24 cellular contexts compared by ENCODE assay signal in genomic region chr22:38716827-38717226, GRCh38. TPM values are rescaled to one million over a fixed set of nuclear protein-coding genes. Genes with fewer than 3 reads are reported as not detected.
DNase-seq lines count a peak whose midpoint lies in the region; ATAC-seq, FAIRE-seq and TF ChIP-seq lines count a peak whose summit lies in the region.
"Had no signal": no experiment of that assay in that cellular context is flagged by ENCODE, and none has a peak within 500 bp of the region (broad histone marks: within the 10 kb centered on the region; RNA-seq: fewer than 3 reads in every experiment).

No MANE protein-coding gene starts in this region.

- TF ChIP-seq POLR2A in GM12891 (IDR thresholded peaks at IDR 0.05; ENCODE audit: low read depth, low read length) (no peak), K562 (conservative IDR thresholded peaks at IDR 0.05) (no peak)

- TF ChIP-seq CTCF in HEK293 (tag by site-specific recombination; IDR thresholded peaks at IDR 0.05), result no peak
- TF ChIP-seq CTCF in K562 (IDR thresholded peaks at IDR 0.05 in 2 of 3, conservative IDR thresholded peaks at IDR 0.05 in 1 of 3; ENCODE audit: insufficient read depth in 2 of 3, low read depth in 1 of 3, low read length in 3 of 3), result no peak
- no peak for TF ChIP-seq CTCF in nephron (IDR thresholded peaks at IDR 0.05; ENCODE audit: unreplicated experiment in 3 of 3)

- H3K36me3 ChIP-seq in HEK293 (ENCODE audit: control insufficient read depth in 2 of 2, insufficient read depth in 1 of 2, low read length in 2 of 2), result peaks cover 20 to 72% of the 10 kb centered on the region in 2 experiments
- H3K36me3 ChIP-seq in K562 (ENCODE audit: control insufficient read depth, insufficient read depth, low read length), result peaks cover 61% of the 10 kb centered on the region; the same call in 2 of the 3 replicates

- H3K9me3 Mint-ChIP-seq in nephron, result no peaks in the 10 kb centered on the region

- H3K4me3 ChIP-seq in HEK293 (ENCODE audit: low read depth, low read length) (no peak overlapping the region), K562 (no peak overlapping the region)
- H3K4me3 ChIP-seq: left lung, smooth muscle cell had no signal

- H3K4me3 Mint-ChIP-seq in nephron, result peak overlapping the region in 2 of 3 experiments; percentile 23 to 25

- no peak for TF ChIP-seq EP300 in K562 (IDR thresholded peaks at IDR 0.05; ENCODE audit: low read length)

- BruUV-seq in K562 (replicated peaks; lab: Mats Ljungman, UMichigan), result no TSS peak

- H4K20me1 ChIP-seq in K562 (replicated peaks; ENCODE audit: control insufficient read depth, insufficient read depth, low read length), result peaks cover 47% of the 10 kb centered on the region

- TF ChIP-seq RAD21 in K562 (CRISPR knock-in tag; conservative IDR thresholded peaks at IDR 0.05 in 1 of 2, IDR thresholded peaks at IDR 0.05 in 1 of 2), result no peak

- no peak overlapping the region for H3K4me2 ChIP-seq in K562 (ENCODE audit: insufficient read depth, low read length)
- H3K4me2 ChIP-seq: smooth muscle cell had no signal

- H3K27ac ChIP-seq in HEK293 (ENCODE audit: extremely low read depth, low read depth, low read length), result peak overlapping the region; percentile 34; the same call in 1 of the 2 replicates
- H3K27ac ChIP-seq in K562 (ENCODE audit: extremely low read depth, low read depth, low read length), result no peak overlapping the region; the same call in 2 of the 3 replicates
- H3K27ac ChIP-seq: left lung had no signal

- peaks cover 64% of the 10 kb centered on the region for H3K4me1 Mint-ChIP-seq in nephron

- in situ Hi-C loops in K562 (cut with MboI), result no loop called here

- H3K9me1 ChIP-seq in K562 (ENCODE audit: control insufficient read depth, insufficient read depth, low read length), result peaks cover 3% of the 10 kb centered on the region

- H3K4me1 ChIP-seq in HEK293 (ENCODE audit: control insufficient read depth, insufficient read depth, low read length), result peaks cover 12% of the 10 kb centered on the region
- H3K4me1 ChIP-seq in K562 (replicated peaks in 1 of 2; ENCODE audit: control insufficient read depth in 2 of 2, insufficient read depth in 2 of 2, low read length in 2 of 2), result peaks cover 35 to 46% of the 10 kb centered on the region in 2 experiments; a peak in 4 of 5 replicates

- DNase-seq in GM12891 (ENCODE audit: insufficient read length, low spot score), result no peak
- peak in 1 of 4 experiments; percentile 44 for DNase-seq in K562 (ENCODE audit: extremely low read depth in 1 of 4, low spot score in 3 of 4)
- no peak for DNase-seq in activated CD8-positive, alpha-beta memory T cell treated with anti-CD3 and anti-CD28 coated beads, Interleukin-2, amount 50 U/mL, for 48 hours
- DNase-seq in stimulated activated CD4-positive, alpha-beta T cell treated with anti-CD3 and anti-CD28 coated beads, Interleukin-4, amount 100 ng/mL, for 1 hour, result no peak
- no peak for DNase-seq in activated CD8-positive, alpha-beta memory T cell treated with anti-CD3 and anti-CD28 coated beads, Interleukin-2, amount 50 U/mL, for 4 hours
- no peak for DNase-seq in NCI-H1048 (lab: John Stamatoyannopoulos, UW)
- DNase-seq: activated CD4-positive, alpha-beta T cell treated with anti-CD3 and anti-CD28 coated beads for 4 hours; caudate nucleus; foreskin fibroblast; GF-D8; KG1; NCI-H1092; NCI-H2029; NCI-H226; NCI-H774; occipital lobe; retina; stimulated activated CD4-positive, alpha-beta T cell treated with anti-CD3 and anti-CD28 coated beads, Interleukin-4, amount 100 ng/mL, for 4 hours; trophoblast cell had no signal

- H3K27me3 Mint-ChIP-seq in nephron (ENCODE audit: low read depth), result no peaks in the 10 kb centered on the region

- CTCF ChIA-PET in HEK293 (lab: Yijun Ruan, JAX) (interaction anchor here (0.9 to 3.2 kb wide), 5 partner anchors 8 to 51 kb away, joined by 3 to 13 read pairs (median 6); partner anchors contain the start of gene TOMM22), K562 (lab: Yijun Ruan, JAX; ENCODE audit: low intra/inter-chr PET ratio) (no interaction called here)

- no peak overlapping the region for H2AFZ ChIP-seq in K562 (ENCODE audit: low read depth, low read length)

- peak overlapping the region; percentile 71 to 85 (median 83) for H3K27ac Mint-ChIP-seq in nephron

- POLR2A ChIA-PET in HEK293 (lab: Yijun Ruan, JAX), result interaction anchor here (0.8 to 2.7 kb wide), 3 partner anchors 9 to 11 kb away, joined by 3 to 17 read pairs (median 12); partner anchors contain the start of gene GTPBP1
- POLR2A ChIA-PET in K562 (lab: Yijun Ruan, JAX), result interaction anchor here (1.0 to 1.3 kb wide), 3 partner anchors 8 to 11 kb away, joined by 3 to 9 read pairs (median 7); partner anchors contain the start of gene GTPBP1

- peak overlapping the region in 1 of 2 experiments; percentile 74; a peak in 2 of 4 replicates for H3K9ac ChIP-seq in K562 (ENCODE audit: insufficient read depth in 1 of 2, low read depth in 2 of 2, low read length in 2 of 2)

- H3K9me3 ChIP-seq in HEK293 (ENCODE audit: control insufficient read depth, insufficient read depth, low read depth, low read length), result no peaks in the 10 kb centered on the region
- H3K9me3 ChIP-seq in K562 (replicated peaks; ENCODE audit: control insufficient read depth, insufficient read depth, low read depth, low read length), result no peaks in the 10 kb centered on the region
- H3K9me3 ChIP-seq: left lung had no signal

- ATAC-seq in K562, result peak; percentile 49
- ATAC-seq: left lung had no signal

- no peaks in the 10 kb centered on the region for H3K27me3 ChIP-seq in K562 (ENCODE audit: control insufficient read depth in 2 of 2, insufficient read depth in 2 of 2, low read length in 2 of 2)
- H3K27me3 ChIP-seq: left lung had no signal

- 66% methylated on average over 7 of the region's 9 CpGs for WGBS in K562 (ENCODE audit: insufficient coverage, low coverage, missing lambda C conversion rate)

- FAIRE-seq in GM12891 (lab: Jason Lieb, UNC), result peak; percentile 50
- no peak for FAIRE-seq in K562 (lab: Jason Lieb, UNC)
- FAIRE-seq: TTC549 had no signal

- H3K36me3 Mint-ChIP-seq in nephron (ENCODE audit: low read depth), result peaks cover 32% of the 10 kb centered on the region

- intact Hi-C loops in K562 (cut with micrococcal nuclease), result no loop called here

- H3K79me2 ChIP-seq in K562 (ENCODE audit: control insufficient read depth, insufficient read depth, low read length), result peaks cover 48% of the 10 kb centered on the region

RNA-seq across cellular contexts. Expression of gene GTPBP1, which starts 11.1 kb away (rescaled TPM):
- polyA plus RNA-seq in GM12891 (2012; ENCODE audit: low read depth, missing spikeins), result 26.0 TPM
- total RNA-seq in K562 (2011; cell fraction: chromatin; rRNA removed; ENCODE audit: low replicate concordance), result 178 and 289 TPM in 2 replicates
- 122 and 125 TPM in 2 replicates for total RNA-seq in K562 (2011; cell fraction: nucleolus; rRNA removed)
- 108 and 125 TPM in 2 replicates for total RNA-seq in K562 (2011; cell fraction: nucleoplasm; rRNA removed)
- 24.4 and 25.0 TPM in 2 replicates for total RNA-seq in K562 (2014; rRNA removed)
- total RNA-seq in K562 (2014; rRNA removed; fragmentation: Illumina TruSeq; extraction: Trizol), result 14.5 and 17.5 TPM in 2 replicates
- total RNA-seq in K562 (2015; rRNA removed; fragmentation: Illumina TruSeq; extraction: Trizol), result 15.9 and 16.0 TPM in 2 replicates
- total RNA-seq in K562 (2021), result 43.0 and 53.2 TPM in 2 replicates
- polyA plus RNA-seq in K562 (2011; rRNA removed), result 23.3 and 38.4 TPM in 2 replicates
- polyA plus RNA-seq in K562 (2011; cell fraction: cytosol; rRNA removed), result 17.9 and 20.7 TPM in 2 replicates
- 79.8 and 120 TPM in 2 replicates for polyA plus RNA-seq in K562 (2011; cell fraction: nucleus; rRNA removed)
- polyA plus RNA-seq in K562 (2012), result 22.5 and 29.8 TPM in 2 replicates
- polyA plus RNA-seq in K562 (2014; fragmentation: Illumina TruSeq; extraction: Trizol), result 30.6 and 38.6 TPM in 2 replicates
- polyA plus RNA-seq in K562 (2014; fragmentation: Nextera tagmentation; extraction: Ambion mirVana), result under 1 TPM; 0.83 to 0.95 TPM
- 30.9 and 32.6 TPM in 2 replicates for polyA plus RNA-seq in K562 (2014; rRNA removed)
- 57.9 and 59.7 TPM in 2 replicates for polyA minus RNA-seq in K562 (2011; rRNA and poly(A)+ RNA removed)
- 24.3 and 38.6 TPM in 2 replicates for polyA minus RNA-seq in K562 (2011; cell fraction: cytosol; rRNA and poly(A)+ RNA removed)
- polyA minus RNA-seq in K562 (2011; cell fraction: nucleus; rRNA and poly(A)+ RNA removed), result 57.2 and 62.2 TPM in 2 replicates

RNA-seq across cellular contexts. Expression of gene JOSD1, which starts 16.1 kb away (rescaled TPM):
- polyA plus RNA-seq in GM12891 (2012; ENCODE audit: low read depth, missing spikeins), result 30.2 TPM
- total RNA-seq in K562 (2011; cell fraction: chromatin; rRNA removed; ENCODE audit: low replicate concordance), result 36.0 and 46.4 TPM in 2 replicates
- 31.5 and 32.4 TPM in 2 replicates for total RNA-seq in K562 (2011; cell fraction: nucleolus; rRNA removed)
- total RNA-seq in K562 (2011; cell fraction: nucleoplasm; rRNA removed), result 31.9 and 36.6 TPM in 2 replicates
- 28.0 and 33.9 TPM in 2 replicates for total RNA-seq in K562 (2014; rRNA removed)
- total RNA-seq in K562 (2014; rRNA removed; fragmentation: Illumina TruSeq; extraction: Trizol), result 30.0 and 30.4 TPM in 2 replicates
- 26.0 and 26.7 TPM in 2 replicates for total RNA-seq in K562 (2015; rRNA removed; fragmentation: Illumina TruSeq; extraction: Trizol)
- total RNA-seq in K562 (2021), result 36.7 and 39.1 TPM in 2 replicates
- 31.6 and 31.8 TPM in 2 replicates for polyA plus RNA-seq in K562 (2011; rRNA removed)
- polyA plus RNA-seq in K562 (2011; cell fraction: cytosol; rRNA removed), result 34.7 and 36.9 TPM in 2 replicates
- 35.2 and 39.9 TPM in 2 replicates for polyA plus RNA-seq in K562 (2011; cell fraction: nucleus; rRNA removed)
- 25.7 and 27.9 TPM in 2 replicates for polyA plus RNA-seq in K562 (2012)
- 33.0 and 34.1 TPM in 2 replicates for polyA plus RNA-seq in K562 (2014; fragmentation: Illumina TruSeq; extraction: Trizol)
- 1 to 10 TPM; 8.9 to 9.5 TPM for polyA plus RNA-seq in K562 (2014; fragmentation: Nextera tagmentation; extraction: Ambion mirVana)
- 30.4 and 30.7 TPM in 2 replicates for polyA plus RNA-seq in K562 (2014; rRNA removed)
- polyA minus RNA-seq in K562 (2011; rRNA and poly(A)+ RNA removed), result 19.3 and 25.4 TPM in 2 replicates
- polyA minus RNA-seq in K562 (2011; cell fraction: cytosol; rRNA and poly(A)+ RNA removed), result 19.6 and 27.1 TPM in 2 replicates
- polyA minus RNA-seq in K562 (2011; cell fraction: nucleus; rRNA and poly(A)+ RNA removed), result 9.8 and 16.9 TPM in 2 replicates

RNA-seq across cellular contexts. Expression of gene TOMM22, which starts 35.1 kb away (rescaled TPM):
- 74.5 TPM for polyA plus RNA-seq in GM12891 (2012; ENCODE audit: low read depth, missing spikeins)
- total RNA-seq in K562 (2011; cell fraction: chromatin; rRNA removed; ENCODE audit: low replicate concordance), result 7.9 and 9.6 TPM in 2 replicates
- total RNA-seq in K562 (2011; cell fraction: nucleolus; rRNA removed), result 13.2 and 14.2 TPM in 2 replicates
- 17.9 and 24.1 TPM in 2 replicates for total RNA-seq in K562 (2011; cell fraction: nucleoplasm; rRNA removed)
- total RNA-seq in K562 (2014; rRNA removed) (73.8 and 92.1 TPM in 2 replicates), K562 (2014; rRNA removed; fragmentation: Illumina TruSeq; extraction: Trizol) (78.6 and 87.9 TPM in 2 replicates), K562 (2015; rRNA removed; fragmentation: Illumina TruSeq; extraction: Trizol) (76.2 and 82.8 TPM in 2 replicates), K562 (2021) (101 and 108 TPM in 2 replicates)
- polyA plus RNA-seq in K562 (2011; rRNA removed) (46.9 and 49.6 TPM in 2 replicates), K562 (2014; fragmentation: Illumina TruSeq; extraction: Trizol) (97.6 and 101 TPM in 2 replicates), K562 (2014; fragmentation: Nextera tagmentation; extraction: Ambion mirVana) (10 to 100 TPM; 25.8 to 36.3 TPM), K562 (2014; rRNA removed) (58.3 and 59.8 TPM in 2 replicates)
- 26.6 and 63.0 TPM in 2 replicates for polyA plus RNA-seq in K562 (2011; cell fraction: cytosol; rRNA removed)
- polyA plus RNA-seq in K562 (2011; cell fraction: nucleus; rRNA removed), result 11.8 and 22.9 TPM in 2 replicates
- polyA plus RNA-seq in K562 (2012), result 35.2 and 85.7 TPM in 2 replicates
- 32.7 and 35.9 TPM in 2 replicates for polyA minus RNA-seq in K562 (2011; rRNA and poly(A)+ RNA removed)
- 19.9 and 33.9 TPM in 2 replicates for polyA minus RNA-seq in K562 (2011; cell fraction: cytosol; rRNA and poly(A)+ RNA removed)
- polyA minus RNA-seq in K562 (2011; cell fraction: nucleus; rRNA and poly(A)+ RNA removed), result 4.8 and 9.8 TPM in 2 replicates

RNA-seq across cellular contexts. Expression of gene SUN2, which starts 39.0 kb away (rescaled TPM):
- polyA plus RNA-seq in GM12891 (2012; ENCODE audit: low read depth, missing spikeins), result 42.1 TPM
- total RNA-seq in K562 (2011; cell fraction: chromatin; rRNA removed; ENCODE audit: low replicate concordance), result 38.9 and 115 TPM in 2 replicates
- total RNA-seq in K562 (2011; cell fraction: nucleolus; rRNA removed), result 125 TPM in 2 replicates
- 65.3 and 80.1 TPM in 2 replicates for total RNA-seq in K562 (2011; cell fraction: nucleoplasm; rRNA removed)
- total RNA-seq in K562 (2014; rRNA removed) (31.0 and 42.6 TPM in 2 replicates), K562 (2014; rRNA removed; fragmentation: Illumina TruSeq; extraction: Trizol) (5.2 and 7.1 TPM in 2 replicates), K562 (2015; rRNA removed; fragmentation: Illumina TruSeq; extraction: Trizol) (18.2 and 19.5 TPM in 2 replicates), K562 (2021) (37.2 and 38.8 TPM in 2 replicates)
- polyA plus RNA-seq in K562 (2011; rRNA removed) (16.7 and 26.9 TPM in 2 replicates), K562 (2014; fragmentation: Illumina TruSeq; extraction: Trizol) (13.8 and 22.6 TPM in 2 replicates), K562 (2014; fragmentation: Nextera tagmentation; extraction: Ambion mirVana) (under 1 TPM; 0.11 to 0.21 TPM), K562 (2014; rRNA removed) (27.8 and 31.5 TPM in 2 replicates)
- polyA plus RNA-seq in K562 (2011; cell fraction: cytosol; rRNA removed), result 23.3 and 36.3 TPM in 2 replicates
- 62.6 and 82.3 TPM in 2 replicates for polyA plus RNA-seq in K562 (2011; cell fraction: nucleus; rRNA removed)
- 27.0 and 67.0 TPM in 2 replicates for polyA plus RNA-seq in K562 (2012)
- polyA minus RNA-seq in K562 (2011; rRNA and poly(A)+ RNA removed), result 9.1 and 19.4 TPM in 2 replicates
- polyA minus RNA-seq in K562 (2011; cell fraction: cytosol; rRNA and poly(A)+ RNA removed), result 28.2 and 36.8 TPM in 2 replicates
- polyA minus RNA-seq in K562 (2011; cell fraction: nucleus; rRNA and poly(A)+ RNA removed), result 28.8 and 33.5 TPM in 2 replicates
